Comparison of ENCODE assay signal across 22 cellular contexts in genomic region chr12:128753438-128753837, GRCh38.
"Had no signal": no experiment of that assay in that cellular context is flagged by ENCODE, and none has a peak within 500 bp of the region (broad histone marks: within the 10 kb centered on the region; RNA-seq: fewer than 3 reads in every experiment).

No MANE protein-coding gene starts in this region.

- H3K4me3 Mint-ChIP-seq: activated CD8-positive, alpha-beta T cell treated with anti-CD3 and anti-CD28 coated beads for 36 hours; activated naive CD4-positive, alpha-beta T cell treated with anti-CD3 and anti-CD28 coated beads, Interleukin-2, amount 50 U/mL, for 24 hours had no signal

- H3K27me3 Mint-ChIP-seq: activated CD8-positive, alpha-beta T cell treated with anti-CD3 and anti-CD28 coated beads for 36 hours; activated naive CD4-positive, alpha-beta T cell treated with anti-CD3 and anti-CD28 coated beads, Interleukin-2, amount 50 U/mL, for 24 hours had no signal

- H3K4me1 Mint-ChIP-seq: activated naive CD4-positive, alpha-beta T cell treated with anti-CD3 and anti-CD28 coated beads, Interleukin-2, amount 50 U/mL, for 24 hours had no signal

- H3K27ac ChIP-seq: KMS-11, SK-N-MC had no signal

- H3K4me2 ChIP-seq: KMS-11 had no signal

- H3K27ac Mint-ChIP-seq: activated CD8-positive, alpha-beta T cell treated with anti-CD3 and anti-CD28 coated beads for 36 hours; activated naive CD4-positive, alpha-beta T cell treated with anti-CD3 and anti-CD28 coated beads, Interleukin-2, amount 50 U/mL, for 24 hours had no signal

- H3K36me3 Mint-ChIP-seq: activated naive CD4-positive, alpha-beta T cell treated with anti-CD3 and anti-CD28 coated beads, Interleukin-2, amount 50 U/mL, for 24 hours had no signal

- H3K9me3 Mint-ChIP-seq: activated CD8-positive, alpha-beta T cell treated with anti-CD3 and anti-CD28 coated beads for 36 hours; activated naive CD4-positive, alpha-beta T cell treated with anti-CD3 and anti-CD28 coated beads, Interleukin-2, amount 50 U/mL, for 24 hours had no signal

- ATAC-seq: Panc1, Right ventricle myocardium inferior had no signal

- DNase-seq: activated CD4-positive, alpha-beta T cell treated with anti-CD3 and anti-CD28 coated beads for 4 hours; activated CD8-positive, alpha-beta memory T cell treated with anti-CD3 and anti-CD28 coated beads, Interleukin-2, amount 50 U/mL, for 4 hours; activated CD8-positive, alpha-beta T cell treated with anti-CD3 and anti-CD28 coated beads for 36 hours; activated naive CD4-positive, alpha-beta T cell; aorta; central memory CD4-positive, alpha-beta T cell; MM.1S; NCI-H1105; NCI-H1436; NCI-H1694 treated with DMSO at 0.1 percent for 48 hours; NCI-H2029 treated with DMSO at 0.1 percent for 48 hours; NCI-H446; NCI-H524; NCI-H774; OCI-M1; RPMI8226; T-helper 1 cell had no signal

- H3K4me3 ChIP-seq: SK-N-MC had no signal

- H3K9ac ChIP-seq: KMS-11 had no signal
